Comparison of ENCODE assay signal across 15 cellular contexts in the genomic region with DNA sequence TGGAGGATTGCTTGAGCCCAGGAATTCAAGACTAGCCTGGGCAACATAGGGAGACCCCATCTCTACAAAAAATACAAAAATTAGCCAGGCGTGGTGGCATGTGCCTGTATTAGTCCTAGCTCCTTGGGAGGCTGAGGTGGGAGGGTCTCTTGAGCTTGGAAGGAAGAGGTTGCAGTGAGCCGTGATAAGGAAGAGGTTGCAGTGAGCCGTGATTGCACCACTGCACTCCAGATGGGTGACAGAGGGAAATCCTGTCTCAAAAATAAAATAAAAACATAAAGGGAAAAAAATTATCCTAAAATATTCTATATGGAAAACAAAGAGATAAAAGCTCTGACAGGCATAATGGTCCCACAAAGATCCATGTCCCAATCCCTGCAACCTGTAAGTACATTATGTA.
A peak's percentile ranks its signal among the peaks of the same experiment; 100 is the strongest.
DNase-seq lines count a peak whose midpoint lies in the region; ATAC-seq and TF ChIP-seq lines count a peak whose summit lies in the region.
"Had no signal": no experiment of that assay in that cellular context is flagged by ENCODE, and none has a peak within 500 bp of the region (broad histone marks: within the 10 kb centered on the region; RNA-seq: fewer than 3 reads in every experiment).

No MANE protein-coding gene starts in this region.

- H3K27ac ChIP-seq in HEK293 (ENCODE audit: extremely low read depth, low read depth, low read length) (no peak overlapping the region), neutrophil (peak overlapping the region; percentile 37), coronary artery (no peak overlapping the region)
- H3K27ac ChIP-seq: A549, gastroesophageal sphincter had no signal

- H3K4me1 Mint-ChIP-seq in T-helper 2 cell treated with Interferon-gamma antibody and Interleukin-4, amounts not matched to agents 5 μg/mL and 100 μg/mL, for 36 hours (ENCODE audit: low read depth): peaks cover 25% of the 10 kb centered on the region
- peaks cover 14% of the 10 kb centered on the region for H3K4me1 Mint-ChIP-seq in T-helper 17 cell

- no peaks in the 10 kb centered on the region for H3K27me3 ChIP-seq in neutrophil
- H3K27me3 ChIP-seq: gastroesophageal sphincter had no signal

- H3K4me3 ChIP-seq in HEK293 (ENCODE audit: low read depth, low read length) (no peak overlapping the region), neutrophil (ENCODE audit: low read depth in 1 of 2, low read length in 1 of 2) (no peak overlapping the region), coronary artery (no peak overlapping the region)
- H3K4me3 ChIP-seq: A549, gastroesophageal sphincter had no signal

- H3K27me3 Mint-ChIP-seq in T-helper 2 cell treated with Interferon-gamma antibody and Interleukin-4, amounts not matched to agents 5 μg/mL and 100 μg/mL, for 36 hours (ENCODE audit: low read depth): no peaks in the 10 kb centered on the region
- H3K27me3 Mint-ChIP-seq in T-helper 17 cell: no peaks in the 10 kb centered on the region

- peak overlapping the region; percentile 47 for H3K27ac Mint-ChIP-seq in T-helper 2 cell treated with Interferon-gamma antibody and Interleukin-4, amounts not matched to agents 5 μg/mL and 100 μg/mL, for 36 hours
- peak overlapping the region; percentile 32 for H3K27ac Mint-ChIP-seq in T-helper 17 cell

- H3K36me3 ChIP-seq in HEK293 (ENCODE audit: control insufficient read depth in 2 of 2, insufficient read depth in 1 of 2, low read length in 2 of 2) (no peaks in the 10 kb centered on the region), neutrophil (no peaks in the 10 kb centered on the region)
- H3K36me3 ChIP-seq: gastroesophageal sphincter had no signal

- TF ChIP-seq CTCF in HEK293 (tag by site-specific recombination; IDR thresholded peaks at IDR 0.05) (no peak), neutrophil (IDR thresholded peaks at IDR 0.05) (no peak), coronary artery (IDR thresholded peaks at IDR 0.05) (no peak)

- DNase-seq in T-helper 2 cell treated with Interferon-gamma antibody and Interleukin-4, amounts not matched to agents 5 μg/mL and 100 μg/mL, for 36 hours (ENCODE audit: low spot score): no peak
- DNase-seq in T-helper 2 cell (no peak), T-helper 17 cell (no peak), HCEC 1CT (no peak), coronary artery (ENCODE audit: low spot score) (no peak)
- DNase-seq: activated CD4-positive, CD25-positive, alpha-beta regulatory T cell; activated T-cell treated with anti-CD3 and anti-CD28 coated beads for 4 hours; cerebellar nuclear complex; occipital lobe had no signal

- POLR2A ChIA-PET in HEK293 (lab: Yijun Ruan, JAX): no interaction called here

- peaks cover 3% of the 10 kb centered on the region for H3K36me3 Mint-ChIP-seq in T-helper 2 cell treated with Interferon-gamma antibody and Interleukin-4, amounts not matched to agents 5 μg/mL and 100 μg/mL, for 36 hours (ENCODE audit: low read depth)
- no peaks in the 10 kb centered on the region for H3K36me3 Mint-ChIP-seq in T-helper 17 cell (ENCODE audit: low read depth)

- no peaks in the 10 kb centered on the region for H3K9me3 ChIP-seq in HEK293 (ENCODE audit: control insufficient read depth, insufficient read depth, low read depth, low read length)
- H3K9me3 ChIP-seq in T-helper 17 cell (ENCODE audit: control insufficient read depth, low read length, poor library complexity, severe bottlenecking): no peaks in the 10 kb centered on the region
- no peaks in the 10 kb centered on the region for H3K9me3 ChIP-seq in neutrophil
- H3K9me3 ChIP-seq: A549, gastroesophageal sphincter had no signal

- H3K4me3 Mint-ChIP-seq in T-helper 2 cell treated with Interferon-gamma antibody and Interleukin-4, amounts not matched to agents 5 μg/mL and 100 μg/mL, for 36 hours: peak overlapping the region; percentile 51
- peak overlapping the region; percentile 69 for H3K4me3 Mint-ChIP-seq in T-helper 17 cell
- H3K4me3 Mint-ChIP-seq: H9 had no signal

- H3K9me3 Mint-ChIP-seq in T-helper 2 cell treated with Interferon-gamma antibody and Interleukin-4, amounts not matched to agents 5 μg/mL and 100 μg/mL, for 36 hours: peaks cover 3% of the 10 kb centered on the region

- CTCF ChIA-PET in HEK293 (lab: Yijun Ruan, JAX): interaction anchor here (0.7 to 1.3 kb wide), 7 partner anchors 11 to 295 kb away, joined by 3 to 5 read pairs (median 3); no protein-coding TSS in a partner anchor

- no peak for ATAC-seq in T-helper 17 cell
- ATAC-seq in HG02610 (IDR thresholded peaks at IDR 0.05; ENCODE audit: unreplicated experiment): no peak
- ATAC-seq: gastroesophageal sphincter had no signal

- H3K4me1 ChIP-seq in HEK293 (ENCODE audit: control insufficient read depth, insufficient read depth, low read length) (no peaks in the 10 kb centered on the region), neutrophil (ENCODE audit: control insufficient read depth in 1 of 2, insufficient read depth in 1 of 2, low read depth in 1 of 2, low read length in 1 of 2) (peaks cover 20 to 21% of the 10 kb centered on the region in 2 experiments)
- H3K4me1 ChIP-seq: A549, gastroesophageal sphincter had no signal

TF ChIP-seq in HEK293, 187 proteins besides CTCF, POLR2A, EP300 and RAD21:
- TF ChIP-seq PATZ1 (tag by site-specific recombination; IDR thresholded peaks at IDR 0.05): no peak
- 0 out of 2 replicates have a peak, but pooled peaks have one; percentile 39 for TF ChIP-seq ZNF121 (tag by site-specific recombination; IDR thresholded peaks at IDR 0.05)
- TF ChIP-seq ZFP41 (tag by site-specific recombination; IDR thresholded peaks at IDR 0.05; ENCODE audit: borderline replicate concordance): no peak
- TF ChIP-seq ZNF610 (tag by site-specific recombination; IDR thresholded peaks at IDR 0.05; ENCODE audit: borderline replicate concordance): no peak
- no peak for TF ChIP-seq ZNF707 (tag by site-specific recombination; IDR thresholded peaks at IDR 0.05)
- TF ChIP-seq, protein P1, sequence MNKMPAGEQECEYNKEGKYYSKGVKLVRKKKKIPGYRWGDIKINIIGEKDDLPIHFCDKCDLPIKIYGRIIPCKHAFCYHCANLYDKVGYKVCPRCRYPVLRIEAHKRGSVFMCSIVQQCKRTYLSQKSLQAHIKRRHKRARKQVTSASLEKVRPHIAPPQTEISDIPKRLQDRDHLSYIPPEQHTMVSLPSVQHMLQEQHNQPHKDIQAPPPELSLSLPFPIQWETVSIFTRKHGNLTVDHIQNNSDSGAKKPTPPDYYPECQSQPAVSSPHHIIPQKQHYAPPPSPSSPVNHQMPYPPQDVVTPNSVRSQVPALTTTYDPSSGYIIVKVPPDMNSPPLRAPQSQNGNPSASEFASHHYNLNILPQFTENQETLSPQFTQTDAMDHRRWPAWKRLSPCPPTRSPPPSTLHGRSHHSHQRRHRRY (tag by site-specific recombination; IDR thresholded peaks at IDR 0.05): no peak
